In genomic region chr12:27052742-27053141, GRCh38 we compare ENCODE assay signal across 30 cellular contexts. TPM values are rescaled to one million over a fixed set of nuclear protein-coding genes. Genes with fewer than 3 reads are reported as not detected.
"Had no signal": no experiment of that assay in that cellular context is flagged by ENCODE, and none has a peak within 500 bp of the region (broad histone marks: within the 10 kb centered on the region; RNA-seq: fewer than 3 reads in every experiment).

No MANE protein-coding gene starts in this region.

- FAIRE-seq: islet of Langerhans, kidney, pancreas had no signal

- H3K27ac ChIP-seq: left lung, lower lobe of right lung, pancreas, prostate gland, skin epidermis, stomach, testis, thyroid gland, transverse colon, upper lobe of left lung, vagina had no signal

- ATAC-seq: left colon; left lung; lower lobe of right lung; naive thymus-derived CD8-positive, alpha-beta T cell; pancreas; right cardiac atrium; sciatic nerve; stimulated activated naive B cell treated with anti-CD40 and anti-IgM and Interleukin-4, amounts not matched to agents 10 μg/mL and 1 μg/mL and 100 μg/mL, for 72 hours; stimulated activated naive CD8-positive, alpha-beta T cell treated with anti-CD3 and anti-CD28 coated beads, Interleukin-15, Interleukin-2, amounts not matched to agents 100 U/mL and 50 U/mL, for 24 hours had no signal

- DNase-seq: immature natural killer cell; kidney; left colon; left lung; lower lobe of right lung; mesenchymal stem cell; naive thymus-derived CD8-positive, alpha-beta T cell; nucleus accumbens; pancreas; posterior cingulate gyrus; retina; right cardiac atrium; stimulated activated CD4-positive, alpha-beta T cell treated with anti-CD3 and anti-CD28 coated beads, Interleukin-12 subunit alpha, Interleukin-12 subunit beta, amount 100 ng/mL, for 4 hours; stimulated activated CD4-positive, alpha-beta T cell treated with anti-CD3 and anti-CD28 coated beads, Interleukin-15, amount 100 ng/mL, for 24 hours; stimulated activated CD4-positive, alpha-beta T cell treated with anti-CD3 and anti-CD28 coated beads, Interleukin-2, amount 100 ng/mL, for 24 hours; stimulated activated CD4-positive, alpha-beta T cell treated with anti-CD3 and anti-CD28 coated beads, Interleukin-4, amount 100 ng/mL, for 1 hour; stimulated activated naive B cell treated with anti-CD40 and anti-IgM and Interleukin-4, amounts not matched to agents 10 μg/mL and 1 μg/mL and 100 μg/mL, for 72 hours; stimulated activated naive CD8-positive, alpha-beta T cell treated with anti-CD3 and anti-CD28 coated beads, Interleukin-15, Interleukin-2, amounts not matched to agents 100 U/mL and 50 U/mL, for 24 hours; stomach; testis; thyroid gland; transverse colon; upper lobe of left lung had no signal

RNA-seq across cellular contexts. Expression of gene C12orf71, which starts 29.6 kb away (rescaled TPM):
- polyA plus RNA-seq: immature natural killer cell; liver; naive thymus-derived CD8-positive, alpha-beta T cell; pancreas; right cardiac atrium; stomach; urinary bladder had no signal
